Comparison of ENCODE assay signal across 9 cellular contexts in the genomic region with DNA sequence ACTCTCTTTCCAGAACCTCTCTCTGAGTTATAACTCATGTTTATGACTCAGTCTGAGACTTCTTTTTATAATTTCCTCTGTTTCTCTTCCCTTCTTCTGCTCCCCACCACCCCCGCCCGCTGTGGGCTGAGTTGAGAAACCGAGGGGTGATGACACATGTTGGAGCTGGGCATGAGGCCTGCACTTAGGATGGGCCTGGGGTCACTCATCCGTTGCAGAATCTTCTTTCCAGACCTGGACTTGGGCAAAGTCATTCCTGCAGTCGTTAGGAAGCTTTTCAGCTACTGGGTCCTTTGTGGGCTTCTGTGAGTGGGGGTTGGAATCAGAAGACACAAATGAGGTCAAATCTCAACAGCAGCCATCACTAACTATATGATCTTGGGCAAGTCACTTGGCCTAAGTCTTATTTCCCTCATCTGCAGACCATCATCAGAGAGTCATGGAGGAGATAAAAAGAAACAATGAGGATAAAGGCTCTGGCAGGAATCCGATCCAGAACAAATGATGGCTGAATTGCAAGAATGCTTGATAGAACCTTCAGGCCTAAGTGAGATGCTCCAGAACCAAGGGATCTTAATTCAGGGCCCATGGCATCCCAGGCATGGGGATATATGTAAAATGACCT. TPM values are rescaled to one million over a fixed set of nuclear protein-coding genes. Genes with fewer than 3 reads are reported as not detected.
DNase-seq lines count a peak whose midpoint lies in the region; TF ChIP-seq lines count a peak whose summit lies in the region.
"Had no signal": no experiment of that assay in that cellular context is flagged by ENCODE, and none has a peak within 500 bp of the region (broad histone marks: within the 10 kb centered on the region; RNA-seq: fewer than 3 reads in every experiment).

No MANE protein-coding gene starts in this region.

- H3K27ac Mint-ChIP-seq in activated naive CD4-positive, alpha-beta T cell treated with anti-CD3 and anti-CD28 coated beads for 36 hours = peak overlapping the region; percentile 72
- no peak overlapping the region for H3K27ac Mint-ChIP-seq in activated naive CD4-positive, alpha-beta T cell treated with anti-CD3 and anti-CD28 coated beads, Interleukin-2, amount 10 ng/mL, durations not matched to agents 7 days and 5 days
- H3K27ac Mint-ChIP-seq: CD8-positive, alpha-beta T cell had no signal

- intact Hi-C loops in activated naive CD4-positive, alpha-beta T cell treated with anti-CD3 and anti-CD28 coated beads for 36 hours (cut with micrococcal nuclease) = loop anchor here (1.0 to 5.0 kb wide), 4 partner anchors 38 to 456 kb away; no protein-coding TSS in a partner anchor
- intact Hi-C loops in vagina (cut with DNase I) (no loop called here), prostate gland (cut with DNase I) (no loop called here)

- H3K9me3 ChIP-seq in vagina (no peaks in the 10 kb centered on the region), prostate gland (no peaks in the 10 kb centered on the region)

- peaks cover 51% of the 10 kb centered on the region for H3K4me1 Mint-ChIP-seq in activated naive CD4-positive, alpha-beta T cell treated with anti-CD3 and anti-CD28 coated beads for 36 hours (ENCODE audit: low read depth)
- peaks cover 17% of the 10 kb centered on the region for H3K4me1 Mint-ChIP-seq in activated naive CD4-positive, alpha-beta T cell treated with anti-CD3 and anti-CD28 coated beads, Interleukin-2, amount 10 ng/mL, durations not matched to agents 7 days and 5 days

- TF ChIP-seq POLR2A in vagina (IDR thresholded peaks at IDR 0.05) (no peak), prostate gland (IDR thresholded peaks at IDR 0.05) (no peak)

- H3K36me3 ChIP-seq in vagina = no peaks in the 10 kb centered on the region
- H3K36me3 ChIP-seq in prostate gland = no peaks in the 10 kb centered on the region

- H3K36me3 Mint-ChIP-seq in activated naive CD4-positive, alpha-beta T cell treated with anti-CD3 and anti-CD28 coated beads for 36 hours (ENCODE audit: low read depth) = no peaks in the 10 kb centered on the region
- no peaks in the 10 kb centered on the region for H3K36me3 Mint-ChIP-seq in activated naive CD4-positive, alpha-beta T cell treated with anti-CD3 and anti-CD28 coated beads, Interleukin-2, amount 10 ng/mL, durations not matched to agents 7 days and 5 days
- H3K36me3 Mint-ChIP-seq: CD8-positive, alpha-beta T cell had no signal

- H3K4me3 Mint-ChIP-seq in activated naive CD4-positive, alpha-beta T cell treated with anti-CD3 and anti-CD28 coated beads for 36 hours = no peak overlapping the region
- H3K4me3 Mint-ChIP-seq in activated naive CD4-positive, alpha-beta T cell treated with anti-CD3 and anti-CD28 coated beads, Interleukin-2, amount 10 ng/mL, durations not matched to agents 7 days and 5 days = no peak overlapping the region
- H3K4me3 Mint-ChIP-seq: CD8-positive, alpha-beta T cell had no signal

- H3K4me3 ChIP-seq in vagina (no peak overlapping the region), prostate gland (no peak overlapping the region)

- no peaks in the 10 kb centered on the region for H3K9me3 Mint-ChIP-seq in activated naive CD4-positive, alpha-beta T cell treated with anti-CD3 and anti-CD28 coated beads for 36 hours
- no peaks in the 10 kb centered on the region for H3K9me3 Mint-ChIP-seq in activated naive CD4-positive, alpha-beta T cell treated with anti-CD3 and anti-CD28 coated beads, Interleukin-2, amount 10 ng/mL, durations not matched to agents 7 days and 5 days
- H3K9me3 Mint-ChIP-seq: CD8-positive, alpha-beta T cell had no signal

- DNase-seq in activated naive CD4-positive, alpha-beta T cell treated with anti-CD3 and anti-CD28 coated beads for 36 hours = peak; percentile 90
- DNase-seq in activated naive CD4-positive, alpha-beta T cell treated with anti-CD3 and anti-CD28 coated beads, Interleukin-2, amount 10 ng/mL, durations not matched to agents 7 days and 5 days = no peak
- peak; percentile 46 to 65 for DNase-seq in activated CD4-positive, alpha-beta T cell treated with anti-CD3 and anti-CD28 coated beads, Interleukin-2, amount 50 U/mL, for 24 hours (ENCODE audit: low read depth in 1 of 2, low spot score in 1 of 2)
- peak; percentile 92 for DNase-seq in glomerular visceral epithelial cell (ENCODE audit: extremely low spot score)
- peak; percentile 85 for DNase-seq in stromal cell of bone marrow (ENCODE audit: low read depth)
- no peak for DNase-seq in vagina (ENCODE audit: extremely low spot score in 2 of 2)
- DNase-seq in prostate gland (ENCODE audit: low spot score) = no peak
- no peak for DNase-seq in epidermal melanocyte (ENCODE audit: insufficient read length, low spot score)

- CTCF ChIA-PET in activated naive CD4-positive, alpha-beta T cell treated with anti-CD3 and anti-CD28 coated beads for 36 hours (lab: Charles Lee) = interaction anchor here (0.6 to 3.2 kb wide), 11 partner anchors 15 to 251 kb away, joined by 3 to 10 read pairs (median 3); no protein-coding TSS in a partner anchor
- CTCF ChIA-PET in activated naive CD4-positive, alpha-beta T cell treated with anti-CD3 and anti-CD28 coated beads, Interleukin-2, amount 10 ng/mL, durations not matched to agents 7 days and 5 days (lab: Charles Lee) = interaction anchor here (0.8 to 2.7 kb wide), 4 partner anchors 44 to 206 kb away, joined by 3 to 7 read pairs (median 4); no protein-coding TSS in a partner anchor

- TF ChIP-seq CTCF in vagina (IDR thresholded peaks at IDR 0.05) (no peak), prostate gland (IDR thresholded peaks at IDR 0.05) (no peak)

- H3K27ac ChIP-seq in vagina = no peak overlapping the region
- no peak overlapping the region for H3K27ac ChIP-seq in prostate gland

- H3K27me3 ChIP-seq in vagina (no peaks in the 10 kb centered on the region), prostate gland (replicated peaks; ENCODE audit: insufficient read depth) (no peaks in the 10 kb centered on the region)

- H3K4me1 ChIP-seq in vagina (no peaks in the 10 kb centered on the region), prostate gland (replicated peaks) (no peaks in the 10 kb centered on the region)

- H3K27me3 Mint-ChIP-seq in activated naive CD4-positive, alpha-beta T cell treated with anti-CD3 and anti-CD28 coated beads for 36 hours (ENCODE audit: low read depth) = no peaks in the 10 kb centered on the region
- no peaks in the 10 kb centered on the region for H3K27me3 Mint-ChIP-seq in activated naive CD4-positive, alpha-beta T cell treated with anti-CD3 and anti-CD28 coated beads, Interleukin-2, amount 10 ng/mL, durations not matched to agents 7 days and 5 days

- WGBS in prostate gland = 70% methylated on average over 6 of the region's 6 CpGs

RNA-seq across cellular contexts. Expression of a gene that starts 53.4 kb away (rescaled TPM):
- 10 to 100 TPM; 83.5 to 86.4 TPM for total RNA-seq in activated naive CD4-positive, alpha-beta T cell treated with anti-CD3 and anti-CD28 coated beads for 36 hours
- total RNA-seq in vagina = 22.8 TPM
- total RNA-seq in prostate gland = 10 to 100 TPM; 38.6 to 87.5 TPM

Comparison
In these comparisons a context has a peak if more than half of its experiments do, and no peak if none do; other contexts are left out.
1. DNase-seq: peak in activated naive CD4-positive, alpha-beta T cell treated with anti-CD3 and anti-CD28 coated beads for 36 hours (single experiment), activated CD4-positive, alpha-beta T cell treated with anti-CD3 and anti-CD28 coated beads, Interleukin-2, amount 50 U/mL, for 24 hours (2 of 2), glomerular visceral epithelial cell (single experiment) and stromal cell of bone marrow (single experiment); none in activated naive CD4-positive, alpha-beta T cell treated with anti-CD3 and anti-CD28 coated beads, Interleukin-2, amount 10 ng/mL, durations not matched to agents 7 days and 5 days (single experiment), vagina (0 of 2), prostate gland (single experiment) and epidermal melanocyte (single experiment).